In genomic region chr12:113136990-113137511, GRCh38 we compare ENCODE assay signal across 1 cellular context.
TF ChIP-seq lines count a peak whose summit lies in the region.

No MANE protein-coding gene starts in this region.

TF ChIP-seq in K562, 482 proteins besides CTCF, POLR2A, EP300 and RAD21:
- TF ChIP-seq GABPA (tag; conservative IDR thresholded peaks at IDR 0.05; ENCODE audit: low read depth) (no peak), USF2 (CRISPR knock-in tag; IDR thresholded peaks at IDR 0.05) (no peak), CEBPB (tag; IDR thresholded peaks at IDR 0.05) (peak; percentile 46; the same call in 1 of the 2 replicates), SAP30 (IDR thresholded peaks at IDR 0.05; ENCODE audit: borderline replicate concordance, insufficient read depth, low read depth, low read length, poor library complexity, severe bottlenecking) (no peak), NELFE (IDR thresholded peaks at IDR 0.05; ENCODE audit: insufficient read depth, insufficient read length) (no peak), CEBPG (CRISPR knock-in tag; IDR thresholded peaks at IDR 0.05) (no peak), CEBPG (tag; conservative IDR thresholded peaks at IDR 0.05 in 1 of 2, IDR thresholded peaks at IDR 0.05 in 1 of 2) (0 out of 4 replicates have a peak, but pooled peaks of 1 of the 2 experiments have one; percentile 21), ZNF408 (CRISPR knock-in tag; IDR thresholded peaks at IDR 0.05; ENCODE audit: low read depth) (no peak)
